Comparison of ENCODE assay signal across 13 cellular contexts in genomic region chr1:50305808-50306207, GRCh38.
A peak's percentile ranks its signal among the peaks of the same experiment; 100 is the strongest.
DNase-seq lines count a peak whose midpoint lies in the region; ATAC-seq and TF ChIP-seq lines count a peak whose summit lies in the region.
"Had no signal": no experiment of that assay in that cellular context is flagged by ENCODE, and none has a peak within 500 bp of the region (broad histone marks: within the 10 kb centered on the region; RNA-seq: fewer than 3 reads in every experiment).

No MANE protein-coding gene starts in this region.

- H3K9me3 ChIP-seq in BE2C (no peaks in the 10 kb centered on the region), WERI-Rb-1 (ENCODE audit: severe bottlenecking) (no peaks in the 10 kb centered on the region)
- H3K9me3 ChIP-seq: A549 had no signal

- peaks cover 21% of the 10 kb centered on the region for H3K4me1 ChIP-seq in BE2C
- H3K4me1 ChIP-seq: A549 had no signal

- DNase-seq in BE2C (peak; percentile 48), D341Med (ENCODE audit: low spot score) (peak; percentile 51), NCI-H69 (lab: John Stamatoyannopoulos, UW) (peak; percentile 64), WERI-Rb-1 (peak; percentile 70), DMS 273 (lab: John Stamatoyannopoulos, UW; ENCODE audit: unreplicated experiment) (no peak), DMS114 treated with DMSO at 0.1 percent for 48 hours (lab: John Stamatoyannopoulos, UW; ENCODE audit: unreplicated experiment) (no peak)
- DNase-seq: CD8-positive, alpha-beta T cell; COR-L47; H7 had no signal

- peak overlapping the region; percentile 36 for H3K27ac ChIP-seq in WERI-Rb-1
- H3K27ac ChIP-seq: A549 had no signal

- H3K27me3 ChIP-seq in BE2C (no peaks in the 10 kb centered on the region), WERI-Rb-1 (ENCODE audit: insufficient read depth, low read depth, severe bottlenecking) (no peaks in the 10 kb centered on the region)

- H3K36me3 ChIP-seq in BE2C (no peaks in the 10 kb centered on the region), WERI-Rb-1 (no peaks in the 10 kb centered on the region)

- no peak overlapping the region for H3K4me3 ChIP-seq in BE2C (ENCODE audit: low read depth, low read length)
- H3K4me3 ChIP-seq in WERI-Rb-1 (ENCODE audit: low read depth, low read length) = no peak overlapping the region
- H3K4me3 ChIP-seq: A549, GM12878, GM23338 had no signal

- no peak for ATAC-seq in GM19455 (IDR thresholded peaks at IDR 0.05; ENCODE audit: unreplicated experiment)
- ATAC-seq: A549; CD8-positive, alpha-beta T cell; GM12878; GM23338 had no signal

- TF ChIP-seq CTCF in BE2C (IDR thresholded peaks at IDR 0.05; ENCODE audit: low read depth, low read length) (no peak), WERI-Rb-1 (IDR thresholded peaks at IDR 0.05; ENCODE audit: low read depth, low read length) (no peak)

Comparison
In these comparisons a context has a peak if more than half of its experiments do, and no peak if none do; other contexts are left out.
1. DNase-seq: peak in BE2C (single experiment), D341Med (single experiment), NCI-H69 (single experiment) and WERI-Rb-1 (single experiment); none in DMS 273 (single experiment) and DMS114 treated with DMSO at 0.1 percent for 48 hours (single experiment).